Comparison of ENCODE assay signal across 22 cellular contexts in the genomic region with DNA sequence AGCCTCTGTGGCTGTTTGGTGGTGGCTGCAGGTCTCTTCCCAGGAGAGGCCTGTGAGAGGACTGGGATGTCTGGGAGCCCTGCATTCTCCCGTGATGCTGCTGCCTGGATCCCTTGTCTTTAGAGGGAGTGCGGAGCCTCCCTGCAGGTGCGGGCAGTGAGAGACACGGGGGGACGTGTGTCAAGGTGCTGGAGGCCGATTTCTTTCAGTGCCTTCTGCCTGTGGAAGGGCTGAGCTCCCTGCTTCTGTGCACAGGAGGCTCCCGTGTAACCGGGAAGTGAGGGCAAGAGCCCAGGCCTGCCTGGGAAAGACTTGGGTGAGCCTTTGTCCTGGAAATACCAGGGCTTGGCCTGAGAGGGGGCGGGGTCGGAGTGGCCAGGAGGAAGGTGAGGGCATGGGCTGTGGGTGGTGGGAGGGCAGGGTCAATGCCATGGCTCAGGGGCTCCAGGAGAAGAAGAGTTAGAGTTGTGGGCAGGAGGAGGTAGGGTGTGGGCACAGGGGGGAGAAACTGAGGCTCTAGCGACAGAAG.
"Had no signal": no experiment of that assay in that cellular context is flagged by ENCODE, and none has a peak within 500 bp of the region (broad histone marks: within the 10 kb centered on the region; RNA-seq: fewer than 3 reads in every experiment).

No MANE protein-coding gene starts in this region.

- H3K9me3 Mint-ChIP-seq: activated CD4-positive, alpha-beta T cell treated with anti-CD3 and anti-CD28 coated beads, Interleukin-2, amount 10 ng/mL, durations not matched to agents 24 days and 14 days; activated naive CD4-positive, alpha-beta T cell treated with anti-CD3 and anti-CD28 coated beads, Interleukin-2, amount 50 U/mL, for 24 hours; natural killer cell had no signal

- H3K4me1 Mint-ChIP-seq: activated naive CD4-positive, alpha-beta T cell treated with anti-CD3 and anti-CD28 coated beads, Interleukin-2, amount 50 U/mL, for 24 hours; mesothelial cell of epicardium; natural killer cell; T-helper 17 cell had no signal

- H3K27ac ChIP-seq: breast epithelium, epithelial cell of prostate, heart right ventricle, ovary, prostate gland, right atrium auricular region, tibial nerve had no signal

- H3K4me3 Mint-ChIP-seq: activated CD4-positive, alpha-beta T cell treated with anti-CD3 and anti-CD28 coated beads, Interleukin-2, amount 10 ng/mL, durations not matched to agents 24 days and 14 days; activated naive CD4-positive, alpha-beta T cell treated with anti-CD3 and anti-CD28 coated beads, Interleukin-2, amount 50 U/mL, for 24 hours; mesothelial cell of epicardium; natural killer cell; stimulated activated naive CD8-positive, alpha-beta T cell treated with anti-CD3 and anti-CD28 coated beads, Interleukin-15, amount 100 ng/mL, for 72 hours; T-helper 17 cell had no signal

- ATAC-seq: heart right ventricle; natural killer cell; stimulated activated naive CD8-positive, alpha-beta T cell treated with anti-CD3 and anti-CD28 coated beads, Interleukin-15, amount 100 ng/mL, for 72 hours; T-helper 17 cell had no signal

- H3K4me1 ChIP-seq: breast epithelium, heart right ventricle, prostate gland, right atrium auricular region, tibial nerve had no signal

- H3K27ac Mint-ChIP-seq: activated CD4-positive, alpha-beta T cell treated with anti-CD3 and anti-CD28 coated beads, Interleukin-2, amount 10 ng/mL, durations not matched to agents 24 days and 14 days; activated naive CD4-positive, alpha-beta T cell treated with anti-CD3 and anti-CD28 coated beads, Interleukin-2, amount 50 U/mL, for 24 hours; mesothelial cell of epicardium; natural killer cell; T-helper 17 cell had no signal

- DNase-seq: activated CD4-positive, alpha-beta T cell treated with anti-CD3 and anti-CD28 coated beads, Interleukin-2, amount 10 ng/mL, durations not matched to agents 24 days and 14 days; activated gamma-delta T cell treated with Interleukin-2 at 50 U/mL for 16 hours; activated T-cell treated with anti-CD3 and anti-CD28 coated beads, Interleukin-2, amount 50 U/mL, for 1 hour; cerebellar nuclear complex; cortex of kidney; islet precursor cell; natural killer cell; ovary; stimulated activated CD4-positive, alpha-beta T cell treated with anti-CD3 and anti-CD28 coated beads, Interleukin-12 subunit alpha, Interleukin-12 subunit beta, amount 100 ng/mL, for 4 hours; stimulated activated CD4-positive, alpha-beta T cell treated with anti-CD3 and anti-CD28 coated beads, Interleukin-4, amount 100 ng/mL, for 4 hours; stimulated activated naive CD8-positive, alpha-beta T cell treated with anti-CD3 and anti-CD28 coated beads, Interleukin-15, amount 100 ng/mL, for 72 hours; SW 1271; T-helper 17 cell had no signal

- H3K36me3 ChIP-seq: breast epithelium, heart right ventricle, ovary, prostate gland, right atrium auricular region, tibial nerve had no signal

- H3K9me3 ChIP-seq: breast epithelium, ovary, prostate gland, right atrium auricular region had no signal

- H3K36me3 Mint-ChIP-seq: activated naive CD4-positive, alpha-beta T cell treated with anti-CD3 and anti-CD28 coated beads, Interleukin-2, amount 50 U/mL, for 24 hours; mesothelial cell of epicardium; natural killer cell had no signal

- H3K4me3 ChIP-seq: breast epithelium, heart right ventricle, lung, ovary, prostate gland, right atrium auricular region, tibial nerve had no signal

- H3K27me3 ChIP-seq: breast epithelium, ovary, right atrium auricular region, tibial nerve had no signal
